ENCODE assay signal across 7 cellular contexts in the genomic region with DNA sequence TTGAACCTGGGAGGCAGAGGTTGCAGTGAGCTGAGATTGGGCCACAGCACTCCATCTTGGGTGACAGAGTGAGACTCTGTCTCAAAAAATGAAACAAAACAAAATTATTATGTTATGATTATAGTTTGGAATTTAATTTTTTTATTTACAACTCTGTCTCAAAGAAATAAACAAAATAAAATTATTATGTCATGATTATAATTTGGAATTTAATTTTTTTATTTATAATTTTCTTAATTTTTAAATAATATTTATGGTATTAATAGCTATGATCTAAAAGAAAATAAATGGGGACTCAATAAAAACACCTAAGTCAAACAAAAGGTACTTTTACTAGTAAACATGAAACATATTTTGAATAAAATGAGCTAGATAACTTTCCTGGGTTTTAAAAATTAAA.
"Had no signal": no experiment of that assay in that cellular context is flagged by ENCODE, and none has a peak within 500 bp of the region (broad histone marks: within the 10 kb centered on the region; RNA-seq: fewer than 3 reads in every experiment).

No MANE protein-coding gene starts in this region.

- FAIRE-seq: H1, H54, HepG2 had no signal

- ATAC-seq: GM23338, HepG2 had no signal

- DNase-seq: H9, HCEC 1CT, KBM-7 had no signal
